Comparison of ENCODE assay signal across 10 cellular contexts in genomic region chr11:125319649-125320048, GRCh38.
"Had no signal": no experiment of that assay in that cellular context is flagged by ENCODE, and none has a peak within 500 bp of the region (broad histone marks: within the 10 kb centered on the region; RNA-seq: fewer than 3 reads in every experiment).

No MANE protein-coding gene starts in this region.

- H2AFZ ChIP-seq: GM23248 had no signal

- H3K4me2 ChIP-seq: GM23338 had no signal

- H3K27ac ChIP-seq: GM23248 had no signal

- H3K4me1 ChIP-seq: HAP-1 had no signal

- H3K9ac ChIP-seq: GM23248 had no signal

- H3K4me3 ChIP-seq: GM23248, GM23338, HAP-1 had no signal

- H3K36me3 ChIP-seq: HAP-1 had no signal

- DNase-seq: GM23248, GOT3, H7, H9, HCEC 1CT, HFFc6 had no signal

- FAIRE-seq: H54 had no signal

- ATAC-seq: HCT116 had no signal
